Comparison of ENCODE assay signal across 8 cellular contexts in genomic region chr3:82133070-82133606, GRCh38.
A peak's percentile ranks its signal among the peaks of the same experiment; 100 is the strongest.
DNase-seq lines count a peak whose midpoint lies in the region; ATAC-seq and TF ChIP-seq lines count a peak whose summit lies in the region.

No MANE protein-coding gene starts in this region.

- no peak overlapping the region for H3K4me3 ChIP-seq in Panc1 (ENCODE audit: low read depth in 2 of 2, low read length in 2 of 2)
- H3K4me3 ChIP-seq in adipocyte (ENCODE audit: low read length) = no peak overlapping the region
- no peak overlapping the region for H3K4me3 ChIP-seq in retinal pigment epithelial cell (ENCODE audit: low read length)

- H3K27ac ChIP-seq in Panc1 (ENCODE audit: low read length) = no peak overlapping the region

- POLR2A ChIA-PET in Panc1 (lab: Charles Lee) = no interaction called here

- H3K36me3 ChIP-seq in Panc1 (ENCODE audit: control insufficient read depth, insufficient read depth, low read length) = no peaks in the 10 kb centered on the region
- H3K36me3 ChIP-seq in adipocyte (ENCODE audit: control insufficient read depth, insufficient read depth, low read length, severe bottlenecking) = no peaks in the 10 kb centered on the region

- no peaks in the 10 kb centered on the region for H3K36me3 Mint-ChIP-seq in T-helper 2 cell treated with Interferon-gamma antibody and Interleukin-4, amounts not matched to agents 5 μg/mL and 100 μg/mL, for 36 hours (ENCODE audit: low read depth)

- H3K4me1 ChIP-seq in Panc1 (ENCODE audit: control insufficient read depth, insufficient read depth, low read length) = no peaks in the 10 kb centered on the region
- peaks cover 3% of the 10 kb centered on the region for H3K4me1 ChIP-seq in adipocyte (ENCODE audit: control insufficient read depth, insufficient read depth, low read length)

- CTCF ChIA-PET in Panc1 (lab: Charles Lee) = no interaction called here

- no peaks in the 10 kb centered on the region for H3K9me3 Mint-ChIP-seq in T-helper 2 cell treated with Interferon-gamma antibody and Interleukin-4, amounts not matched to agents 5 μg/mL and 100 μg/mL, for 36 hours

- ATAC-seq in GM19468 (IDR thresholded peaks at IDR 0.05; ENCODE audit: extremely low read depth, unreplicated experiment) (peak; percentile 31), HG03460 (IDR thresholded peaks at IDR 0.05; ENCODE audit: unreplicated experiment) (peak; percentile 97), Panc1 (no peak), left ventricle myocardium superior (peak; percentile 76)

- H3K4me3 Mint-ChIP-seq in T-helper 2 cell treated with Interferon-gamma antibody and Interleukin-4, amounts not matched to agents 5 μg/mL and 100 μg/mL, for 36 hours = no peak overlapping the region

- H3K27me3 ChIP-seq in Panc1 (ENCODE audit: control insufficient read depth, insufficient read depth, low read length) (no peaks in the 10 kb centered on the region), adipocyte (replicated peaks; ENCODE audit: control insufficient read depth, insufficient read depth, low read length) (no peaks in the 10 kb centered on the region)

- BruUV-seq in Panc1 (replicated peaks; lab: Mats Ljungman, UMichigan) = no TSS peak

- DNase-seq in ELR (ENCODE audit: low read depth) = peak; percentile 66
- DNase-seq in Panc1 (ENCODE audit: low read depth, low spot score) = peak; percentile 20
- peak; percentile 85 for DNase-seq in adipocyte (ENCODE audit: low read depth)
- DNase-seq in left ventricle myocardium superior = peak; percentile 65
- DNase-seq in retinal pigment epithelial cell (ENCODE audit: low read depth) = no peak
- DNase-seq in T-helper 2 cell treated with Interferon-gamma antibody and Interleukin-4, amounts not matched to agents 5 μg/mL and 100 μg/mL, for 36 hours (ENCODE audit: low spot score) = no peak

- intact Hi-C loops in Panc1 (cut with micrococcal nuclease; ENCODE audit: unreplicated experiment) (no loop called here), left ventricle myocardium superior (cut with micrococcal nuclease) (loop anchor here (5.0 to 10.0 kb wide), 2 partner anchors 261 to 468 kb away; no protein-coding TSS in a partner anchor)

- H3K9me3 ChIP-seq in Panc1 (ENCODE audit: control insufficient read depth, insufficient read depth, low read depth, low read length) (no peaks in the 10 kb centered on the region), adipocyte (ENCODE audit: control insufficient read depth, low read length) (no peaks in the 10 kb centered on the region)

- H3K4me1 Mint-ChIP-seq in T-helper 2 cell treated with Interferon-gamma antibody and Interleukin-4, amounts not matched to agents 5 μg/mL and 100 μg/mL, for 36 hours (ENCODE audit: low read depth) = no peaks in the 10 kb centered on the region

- H3K27me3 Mint-ChIP-seq in T-helper 2 cell treated with Interferon-gamma antibody and Interleukin-4, amounts not matched to agents 5 μg/mL and 100 μg/mL, for 36 hours (ENCODE audit: low read depth) = no peaks in the 10 kb centered on the region

- no peak overlapping the region for H3K27ac Mint-ChIP-seq in T-helper 2 cell treated with Interferon-gamma antibody and Interleukin-4, amounts not matched to agents 5 μg/mL and 100 μg/mL, for 36 hours

- H3K9ac ChIP-seq in adipocyte (ENCODE audit: low read length) = no peak overlapping the region

- in situ Hi-C loops in Panc1 (cut with HindIII; ENCODE audit: low pct_unique_long_range_greater_than_20kb, low sequenced_read_pairs) = no loop called here

- peak; percentile 81 for TF ChIP-seq CTCF in Panc1 (IDR thresholded peaks at IDR 0.05)
- TF ChIP-seq CTCF in retinal pigment epithelial cell (conservative IDR thresholded peaks at IDR 0.05; ENCODE audit: low read depth, low read length) = peak; percentile 87

Comparison
In these comparisons a context has a peak if more than half of its experiments do, and no peak if none do; other contexts are left out.
1. DNase-seq: peak in ELR (single experiment), Panc1 (single experiment), adipocyte (single experiment) and left ventricle myocardium superior (single experiment); none in retinal pigment epithelial cell (single experiment) and T-helper 2 cell treated with Interferon-gamma antibody and Interleukin-4, amounts not matched to agents 5 μg/mL and 100 μg/mL, for 36 hours (single experiment).